Comparison of ENCODE assay signal across 8 cellular contexts in the genomic region with DNA sequence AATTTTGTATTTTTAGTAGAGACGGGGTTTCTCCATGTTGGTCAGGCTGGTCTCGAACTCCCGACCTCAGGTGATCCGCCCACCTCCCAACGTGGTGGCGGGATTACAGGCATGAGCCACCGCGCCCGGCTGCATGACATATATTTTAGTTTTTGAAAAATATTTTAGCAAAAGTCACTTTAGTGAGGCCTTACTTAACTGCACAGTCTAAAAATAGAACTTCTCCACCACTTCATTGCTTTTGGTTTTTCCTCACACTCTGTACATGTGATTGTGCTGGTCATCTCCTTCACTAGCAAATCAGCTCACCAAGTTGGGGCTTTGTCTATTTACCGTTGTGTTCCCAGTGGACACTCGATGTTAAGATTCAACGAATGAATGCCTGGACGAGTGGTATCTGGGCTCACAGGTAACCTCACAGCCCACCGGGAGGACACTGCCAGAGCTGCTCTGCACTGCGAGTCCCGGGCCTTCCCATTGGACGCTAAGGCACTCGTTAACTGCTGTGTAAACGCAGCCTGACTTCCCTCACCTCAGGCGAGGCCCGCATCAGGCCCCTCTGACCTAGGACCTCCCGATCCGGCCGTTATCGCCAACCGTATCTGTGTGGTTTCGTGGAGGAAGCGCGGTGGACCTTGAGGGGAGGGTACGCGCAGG. TPM values are rescaled to one million over a fixed set of nuclear protein-coding genes. Genes with fewer than 3 reads are reported as not detected.
DNase-seq lines count a peak whose midpoint lies in the region; ATAC-seq, FAIRE-seq and TF ChIP-seq lines count a peak whose summit lies in the region.

No MANE protein-coding gene starts in this region.

- peak overlapping the region; percentile 92 for H3K27ac Mint-ChIP-seq in T-helper 2 cell treated with Interferon-gamma antibody and Interleukin-4, amounts not matched to agents 5 μg/mL and 100 μg/mL, for 36 hours
- H3K27ac Mint-ChIP-seq in central memory CD8-positive, alpha-beta T cell (ENCODE audit: low read depth) = peak overlapping the region; percentile 100

- dilution Hi-C loops in keratinocyte (cut with MboI; ENCODE audit: extremely low pct_ligation_motif_present, low sequenced_read_pairs) = no loop called here

- peak overlapping the region; percentile 88 for H3K27ac ChIP-seq in keratinocyte (ENCODE audit: control insufficient read depth, insufficient read depth, low read length)

- peak overlapping the region; percentile 88 for H3K4me2 ChIP-seq in keratinocyte (ENCODE audit: control insufficient read depth, extremely low read depth, insufficient read depth, low read depth, low read length)

- H3K9me3 ChIP-seq in keratinocyte (ENCODE audit: control insufficient read depth, low read depth, low read length) = no peaks in the 10 kb centered on the region

- H3K9ac ChIP-seq in keratinocyte (ENCODE audit: control insufficient read depth, extremely low read depth, insufficient read depth, low read length) = peak overlapping the region; percentile 87

- H3K36me3 ChIP-seq in keratinocyte (ENCODE audit: control insufficient read depth in 2 of 2, extremely low read depth in 1 of 2, insufficient read depth in 2 of 2, low read length in 2 of 2) = no peaks in the 10 kb centered on the region

- no peak for FAIRE-seq in keratinocyte (lab: Jason Lieb, UNC)

- H3K36me3 Mint-ChIP-seq in T-helper 2 cell treated with Interferon-gamma antibody and Interleukin-4, amounts not matched to agents 5 μg/mL and 100 μg/mL, for 36 hours (ENCODE audit: low read depth) = no peaks in the 10 kb centered on the region
- H3K36me3 Mint-ChIP-seq in central memory CD8-positive, alpha-beta T cell (ENCODE audit: insufficient read depth) = peaks cover 23% of the 10 kb centered on the region

- ATAC-seq in HG02798 (IDR thresholded peaks at IDR 0.05; ENCODE audit: poor library complexity, unreplicated experiment) = peak; percentile 33
- ATAC-seq in central memory CD8-positive, alpha-beta T cell (replicated peaks; ENCODE audit: extremely low read depth, poor library complexity, severe bottlenecking) = peak; percentile 19

- no peaks in the 10 kb centered on the region for H3K79me2 ChIP-seq in keratinocyte (ENCODE audit: control insufficient read depth, insufficient read depth, low read length)

- DNase-seq in activated T-cell treated with anti-CD3 and anti-CD28 coated beads for 24 hours (ENCODE audit: low read depth) (peak; percentile 53), activated T-cell treated with anti-CD3 and anti-CD28 coated beads for 4 hours (no peak), NCI-H1092 treated with DMSO at 0.1 percent for 48 hours (lab: John Stamatoyannopoulos, UW) (peak; percentile 80), keratinocyte (ENCODE audit: low read depth, low spot score) (no peak)
- DNase-seq in T-helper 2 cell treated with Interferon-gamma antibody and Interleukin-4, amounts not matched to agents 5 μg/mL and 100 μg/mL, for 36 hours (ENCODE audit: low spot score) = peak; percentile 60
- no peak for DNase-seq in central memory CD8-positive, alpha-beta T cell (ENCODE audit: low spot score in 2 of 2)
- peak; percentile 45 to 64 (median 49) for DNase-seq in stimulated activated CD4-positive, alpha-beta T cell treated with anti-CD3 and anti-CD28 coated beads, Interleukin-12 subunit alpha, Interleukin-12 subunit beta, amount 100 ng/mL, for 48 hours (ENCODE audit: low read depth in 2 of 3, low spot score in 1 of 3)

- H3K4me3 Mint-ChIP-seq in T-helper 2 cell treated with Interferon-gamma antibody and Interleukin-4, amounts not matched to agents 5 μg/mL and 100 μg/mL, for 36 hours = peak overlapping the region; percentile 94
- H3K4me3 Mint-ChIP-seq in central memory CD8-positive, alpha-beta T cell = peak overlapping the region; percentile 93

- peaks cover 22% of the 10 kb centered on the region for H3K4me1 Mint-ChIP-seq in T-helper 2 cell treated with Interferon-gamma antibody and Interleukin-4, amounts not matched to agents 5 μg/mL and 100 μg/mL, for 36 hours (ENCODE audit: low read depth)
- H3K4me1 Mint-ChIP-seq in central memory CD8-positive, alpha-beta T cell = peaks cover 22% of the 10 kb centered on the region

- no peaks in the 10 kb centered on the region for H3K9me3 Mint-ChIP-seq in T-helper 2 cell treated with Interferon-gamma antibody and Interleukin-4, amounts not matched to agents 5 μg/mL and 100 μg/mL, for 36 hours
- no peaks in the 10 kb centered on the region for H3K9me3 Mint-ChIP-seq in central memory CD8-positive, alpha-beta T cell

- H3K27me3 ChIP-seq in keratinocyte (ENCODE audit: control insufficient read depth, extremely low read depth, insufficient read depth, low read length) = no peaks in the 10 kb centered on the region

- H3K4me3 ChIP-seq in keratinocyte (ENCODE audit: control insufficient read depth in 2 of 3, extremely low read depth in 1 of 3, insufficient read depth in 2 of 3, low read depth in 1 of 3, low read length in 3 of 3) = peak overlapping the region; percentile 55 to 95 (median 67)

- H3K4me1 ChIP-seq in keratinocyte (ENCODE audit: control insufficient read depth, extremely low read depth, insufficient read depth, low read length) = peaks cover 4% of the 10 kb centered on the region

- peaks cover 10% of the 10 kb centered on the region for H3K27me3 Mint-ChIP-seq in T-helper 2 cell treated with Interferon-gamma antibody and Interleukin-4, amounts not matched to agents 5 μg/mL and 100 μg/mL, for 36 hours (ENCODE audit: low read depth)
- peaks cover 10% of the 10 kb centered on the region for H3K27me3 Mint-ChIP-seq in central memory CD8-positive, alpha-beta T cell

- H3K9me1 ChIP-seq in keratinocyte (ENCODE audit: control insufficient read depth, extremely low read depth, insufficient read depth, low read length) = no peaks in the 10 kb centered on the region

- H4K20me1 ChIP-seq in keratinocyte (ENCODE audit: control insufficient read depth, extremely low read depth, insufficient read depth, low read length) = no peaks in the 10 kb centered on the region

- TF ChIP-seq CTCF in keratinocyte (optimal IDR thresholded peaks at IDR 0.05 in 1 of 3, IDR thresholded peaks at IDR 0.05 in 1 of 3, conservative IDR thresholded peaks at IDR 0.05 in 1 of 3; ENCODE audit: extremely low read depth in 1 of 3, insufficient read depth in 2 of 3, low read length in 3 of 3) = no peak

- H2AFZ ChIP-seq in keratinocyte (ENCODE audit: control insufficient read depth, low read length) = peak overlapping the region; percentile 100

RNA-seq across cellular contexts. Expression of a gene that starts 14.0 kb away (rescaled TPM):
- 18.7 to 48.9 TPM (median 27.0 TPM) in 3 replicates for polyA plus RNA-seq in keratinocyte
- polyA plus RNA-seq in keratinocyte (2011; ENCODE audit: low read depth) = 7.4 TPM
- polyA plus RNA-seq in keratinocyte (2011; cell fraction: cytosol; rRNA removed) = 11.4 TPM in 2 replicates
- 207 and 235 TPM in 2 replicates for polyA plus RNA-seq in keratinocyte (2011; cell fraction: nucleus; rRNA removed)
- polyA plus RNA-seq in keratinocyte (2012; ENCODE audit: low replicate concordance) = 17.6 and 43.9 TPM in 2 replicates
- polyA minus RNA-seq in keratinocyte = 12.8 to 14.5 TPM (median 13.8 TPM) in 3 replicates
- 15.2 TPM for polyA minus RNA-seq in keratinocyte (2011; cell fraction: cytosol; rRNA and poly(A)+ RNA removed)
- polyA minus RNA-seq in keratinocyte (2011; cell fraction: nucleus; rRNA and poly(A)+ RNA removed) = 22.2 and 23.7 TPM in 2 replicates

RNA-seq across cellular contexts. Expression of a gene that starts 33.2 kb away (rescaled TPM):
- 5.1 to 6.1 TPM (median 5.3 TPM) in 3 replicates for polyA plus RNA-seq in keratinocyte
- 4.4 TPM for polyA plus RNA-seq in keratinocyte (2011; ENCODE audit: low read depth)
- 1.6 and 2.5 TPM in 2 replicates for polyA plus RNA-seq in keratinocyte (2011; cell fraction: cytosol; rRNA removed)
- 11.7 and 13.1 TPM in 2 replicates for polyA plus RNA-seq in keratinocyte (2011; cell fraction: nucleus; rRNA removed)
- polyA plus RNA-seq in keratinocyte (2012; ENCODE audit: low replicate concordance) = 3.4 and 4.8 TPM in 2 replicates
- polyA minus RNA-seq in keratinocyte = 2.4 to 7.9 TPM (median 6.9 TPM) in 3 replicates
- 3.1 TPM for polyA minus RNA-seq in keratinocyte (2011; cell fraction: cytosol; rRNA and poly(A)+ RNA removed)
- 4.3 and 8.8 TPM in 2 replicates for polyA minus RNA-seq in keratinocyte (2011; cell fraction: nucleus; rRNA and poly(A)+ RNA removed)

RNA-seq across cellular contexts. Expression of a gene that starts 34.9 kb away (rescaled TPM):
- polyA plus RNA-seq in keratinocyte = 12.6 to 16.9 TPM (median 15.4 TPM) in 3 replicates
- 2.9 TPM for polyA plus RNA-seq in keratinocyte (2011; ENCODE audit: low read depth)
- polyA plus RNA-seq in keratinocyte (2011; cell fraction: cytosol; rRNA removed) = 11.3 and 12.8 TPM in 2 replicates
- polyA plus RNA-seq in keratinocyte (2011; cell fraction: nucleus; rRNA removed) = 15.4 and 15.6 TPM in 2 replicates
- polyA plus RNA-seq in keratinocyte (2012; ENCODE audit: low replicate concordance) = 11.2 and 12.4 TPM in 2 replicates
- 14.9 to 19.9 TPM (median 19.3 TPM) in 3 replicates for polyA minus RNA-seq in keratinocyte
- 24.6 TPM for polyA minus RNA-seq in keratinocyte (2011; cell fraction: cytosol; rRNA and poly(A)+ RNA removed)
- 11.7 and 12.8 TPM in 2 replicates for polyA minus RNA-seq in keratinocyte (2011; cell fraction: nucleus; rRNA and poly(A)+ RNA removed)

RNA-seq across cellular contexts. Expression of a gene that starts 47.2 kb away (rescaled TPM):
- 13.2 to 21.2 TPM (median 17.3 TPM) in 3 replicates for polyA plus RNA-seq in keratinocyte
- 7.3 TPM for polyA plus RNA-seq in keratinocyte (2011; ENCODE audit: low read depth)
- 13.4 and 16.9 TPM in 2 replicates for polyA plus RNA-seq in keratinocyte (2011; cell fraction: cytosol; rRNA removed)
- polyA plus RNA-seq in keratinocyte (2011; cell fraction: nucleus; rRNA removed) = 29.2 TPM in 2 replicates
- 11.7 and 17.9 TPM in 2 replicates for polyA plus RNA-seq in keratinocyte (2012; ENCODE audit: low replicate concordance)
- polyA minus RNA-seq in keratinocyte = 15.0 to 26.4 TPM (median 20.5 TPM) in 3 replicates
- polyA minus RNA-seq in keratinocyte (2011; cell fraction: cytosol; rRNA and poly(A)+ RNA removed) = 18.4 TPM
- polyA minus RNA-seq in keratinocyte (2011; cell fraction: nucleus; rRNA and poly(A)+ RNA removed) = 12.1 and 15.7 TPM in 2 replicates

Comparison
In these comparisons a context has a peak if more than half of its experiments do, and no peak if none do; other contexts are left out.
1. DNase-seq: peak in activated T-cell treated with anti-CD3 and anti-CD28 coated beads for 24 hours (single experiment), NCI-H1092 treated with DMSO at 0.1 percent for 48 hours (single experiment), T-helper 2 cell treated with Interferon-gamma antibody and Interleukin-4, amounts not matched to agents 5 μg/mL and 100 μg/mL, for 36 hours (single experiment) and stimulated activated CD4-positive, alpha-beta T cell treated with anti-CD3 and anti-CD28 coated beads, Interleukin-12 subunit alpha, Interleukin-12 subunit beta, amount 100 ng/mL, for 48 hours (3 of 3); none in activated T-cell treated with anti-CD3 and anti-CD28 coated beads for 4 hours (single experiment), central memory CD8-positive, alpha-beta T cell (0 of 2) and keratinocyte (single experiment).